ENCODE assay signal across 24 cellular contexts in genomic region chr6:46302176-46302575, GRCh38.
"Had no signal": no experiment of that assay in that cellular context is flagged by ENCODE, and none has a peak within 500 bp of the region (broad histone marks: within the 10 kb centered on the region; RNA-seq: fewer than 3 reads in every experiment).

No MANE protein-coding gene starts in this region.

- H3K4me3 ChIP-seq: lung, ovary, spleen, tibial nerve, uterus had no signal

- FAIRE-seq: keratinocyte, small intestine had no signal

- H3K27ac ChIP-seq: ovary, spleen, tibial nerve, uterus had no signal

- H3K9me3 ChIP-seq: ovary, tibial nerve, uterus had no signal

- H3K4me1 ChIP-seq: spleen, tibial nerve, uterus had no signal

- H3K36me3 ChIP-seq: ovary, spleen, tibial nerve, uterus had no signal

- DNase-seq: head of caudate nucleus; hippocampal formation; left cardiac atrium; mesendoderm; naive B cell; natural killer cell; nephron progenitor cell; ovary; retina; small intestine; spleen; stimulated activated CD4-positive, alpha-beta T cell treated with anti-CD3 and anti-CD28 coated beads, Interleukin-2, amount 100 ng/mL, for 48 hours; stimulated activated CD4-positive, alpha-beta T cell treated with anti-CD3 and anti-CD28 coated beads, Interleukin-4, amount 100 ng/mL, for 4 hours; stimulated activated CD8-positive, alpha-beta memory T cell treated with anti-CD3 and anti-CD28 coated beads, Interleukin-4, amount 100 ng/mL, for 48 hours; stimulated activated naive CD4-positive, alpha-beta T cell treated with Interleukin-2 at 50 U/mL for 16 hours; stimulated activated naive CD8-positive, alpha-beta T cell treated with anti-CD3 and anti-CD28 coated beads, Interleukin-15, amount 100 ng/mL, for 72 hours; substantia nigra; uterus had no signal

- H3K27me3 ChIP-seq: ovary, spleen, tibial nerve, uterus had no signal

- ATAC-seq: left lobe of liver; natural killer cell; sciatic nerve; stimulated activated memory B cell treated with anti-CD40 and anti-IgM and Interleukin-4, amounts not matched to agents 10 μg/mL and 1 μg/mL and 100 μg/mL, for 72 hours; stimulated activated naive CD8-positive, alpha-beta T cell treated with anti-CD3 and anti-CD28 coated beads, Interleukin-15, amount 100 ng/mL, for 72 hours had no signal
